Comparison of ENCODE assay signal across 29 cellular contexts in the genomic region with DNA sequence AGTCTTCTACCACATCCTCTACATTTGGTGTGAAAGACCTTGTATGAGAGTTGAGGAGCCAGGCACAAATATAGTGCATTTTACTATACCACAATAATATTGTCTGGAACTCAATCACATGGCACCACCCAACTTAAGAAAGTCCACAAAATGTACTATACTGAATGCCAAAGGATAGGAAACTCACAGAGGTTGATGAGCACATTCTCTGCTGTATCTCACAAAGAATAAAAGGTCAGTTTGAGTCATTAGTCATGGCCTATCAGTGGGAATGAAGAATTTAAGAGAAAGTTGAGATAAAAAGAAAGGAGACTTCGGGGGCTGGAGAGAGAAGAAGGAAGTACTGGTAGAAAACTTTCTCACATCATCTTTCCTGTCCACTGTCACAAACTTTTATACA.
"Had no signal": no experiment of that assay in that cellular context is flagged by ENCODE, and none has a peak within 500 bp of the region (broad histone marks: within the 10 kb centered on the region; RNA-seq: fewer than 3 reads in every experiment).

No MANE protein-coding gene starts in this region.

- H3K36me3 ChIP-seq: breast epithelium, cardiac muscle cell, colonic mucosa had no signal

- H3K4me3 Mint-ChIP-seq: activated CD4-positive, alpha-beta memory T cell treated with anti-CD3 and anti-CD28 coated beads for 36 hours; activated naive CD4-positive, alpha-beta T cell treated with anti-CD3 and anti-CD28 coated beads, Interleukin-2, amount 10 ng/mL, durations not matched to agents 7 days and 5 days; activated naive CD8-positive, alpha-beta T cell treated with anti-CD3 and anti-CD28 coated beads, Interleukin-2, amount 10 ng/mL, durations not matched to agents 7 days and 5 days; activated T-cell treated with anti-CD3 and anti-CD28 coated beads, Interleukin-2, amount 50 U/mL, for 24 hours; activated T-cell treated with anti-CD3 and anti-CD28 coated beads, Interleukin-2, amount 50 U/mL, for 72 hours; brain; T-helper 17 cell; T-helper 2 cell treated with Interferon-gamma antibody and Interleukin-4, amounts not matched to agents 5 μg/mL and 100 μg/mL, for 36 hours; WTC11 had no signal

- H3K4me1 ChIP-seq: breast epithelium, colonic mucosa had no signal

- H3K36me3 Mint-ChIP-seq: activated CD4-positive, alpha-beta memory T cell treated with anti-CD3 and anti-CD28 coated beads for 36 hours; activated naive CD4-positive, alpha-beta T cell treated with anti-CD3 and anti-CD28 coated beads, Interleukin-2, amount 10 ng/mL, durations not matched to agents 7 days and 5 days; activated naive CD4-positive, alpha-beta T cell treated with anti-CD3 and anti-CD28 coated beads, Interleukin-2, amount 50 U/mL, for 72 hours; activated naive CD8-positive, alpha-beta T cell treated with anti-CD3 and anti-CD28 coated beads, Interleukin-2, amount 10 ng/mL, durations not matched to agents 7 days and 5 days; brain; WTC11 had no signal

- H3K27ac ChIP-seq: breast epithelium, cardiac muscle cell, colonic mucosa, VCaP had no signal

- H3K4me1 Mint-ChIP-seq: activated naive CD4-positive, alpha-beta T cell treated with anti-CD3 and anti-CD28 coated beads, Interleukin-2, amount 10 ng/mL, durations not matched to agents 7 days and 5 days; activated naive CD8-positive, alpha-beta T cell treated with anti-CD3 and anti-CD28 coated beads, Interleukin-2, amount 10 ng/mL, durations not matched to agents 7 days and 5 days; brain; T-helper 17 cell; WTC11 had no signal

- H3K4me3 ChIP-seq: breast epithelium, cardiac muscle cell, colonic mucosa had no signal

- DNase-seq: activated CD4-positive, alpha-beta memory T cell treated with anti-CD3 and anti-CD28 coated beads for 36 hours; activated CD4-positive, alpha-beta T cell treated with anti-CD3 and anti-CD28 coated beads for 1 hour; activated CD4-positive, alpha-beta T cell treated with anti-CD3 and anti-CD28 coated beads for 4 hours; activated CD8-positive, alpha-beta memory T cell treated with anti-CD3 and anti-CD28 coated beads, Interleukin-2, amount 50 U/mL, for 48 hours; activated gamma-delta T cell; activated naive CD4-positive, alpha-beta T cell; activated naive CD4-positive, alpha-beta T cell treated with anti-CD3 and anti-CD28 coated beads, Interleukin-2, amount 10 ng/mL, durations not matched to agents 7 days and 5 days; activated naive CD8-positive, alpha-beta T cell treated with anti-CD3 and anti-CD28 coated beads, Interleukin-2, amount 10 ng/mL, durations not matched to agents 7 days and 5 days; activated T-cell treated with anti-CD3 and anti-CD28 coated beads for 4 hours; activated T-cell treated with anti-CD3 and anti-CD28 coated beads, Interleukin-2, amount 50 U/mL, for 24 hours; activated T-cell treated with anti-CD3 and anti-CD28 coated beads, Interleukin-2, amount 50 U/mL, for 72 hours; amygdala; aorta; central memory CD4-positive, alpha-beta T cell; cerebellar nuclear complex; colonic mucosa; effector CD8-positive, alpha-beta T cell; foreskin fibroblast; head of caudate nucleus; T-helper 1 cell; T-helper 17 cell; T1000 had no signal

- H3K27me3 ChIP-seq: breast epithelium, cardiac muscle cell, colonic mucosa had no signal

- H3K9me3 ChIP-seq: breast epithelium, colonic mucosa had no signal

- H3K27ac Mint-ChIP-seq: activated CD4-positive, alpha-beta memory T cell treated with anti-CD3 and anti-CD28 coated beads for 36 hours; activated naive CD4-positive, alpha-beta T cell treated with anti-CD3 and anti-CD28 coated beads, Interleukin-2, amount 10 ng/mL, durations not matched to agents 7 days and 5 days; activated naive CD4-positive, alpha-beta T cell treated with anti-CD3 and anti-CD28 coated beads, Interleukin-2, amount 50 U/mL, for 72 hours; activated naive CD8-positive, alpha-beta T cell treated with anti-CD3 and anti-CD28 coated beads, Interleukin-2, amount 10 ng/mL, durations not matched to agents 7 days and 5 days; activated T-cell treated with anti-CD3 and anti-CD28 coated beads, Interleukin-2, amount 50 U/mL, for 24 hours; activated T-cell treated with anti-CD3 and anti-CD28 coated beads, Interleukin-2, amount 50 U/mL, for 72 hours; T-helper 17 cell; T-helper 2 cell treated with Interferon-gamma antibody and Interleukin-4, amounts not matched to agents 5 μg/mL and 100 μg/mL, for 36 hours; WTC11 had no signal

- H3K9me3 Mint-ChIP-seq: activated CD4-positive, alpha-beta memory T cell treated with anti-CD3 and anti-CD28 coated beads for 36 hours; activated naive CD4-positive, alpha-beta T cell treated with anti-CD3 and anti-CD28 coated beads, Interleukin-2, amount 10 ng/mL, durations not matched to agents 7 days and 5 days; activated naive CD4-positive, alpha-beta T cell treated with anti-CD3 and anti-CD28 coated beads, Interleukin-2, amount 50 U/mL, for 72 hours; activated naive CD8-positive, alpha-beta T cell treated with anti-CD3 and anti-CD28 coated beads, Interleukin-2, amount 10 ng/mL, durations not matched to agents 7 days and 5 days; activated T-cell treated with anti-CD3 and anti-CD28 coated beads, Interleukin-2, amount 50 U/mL, for 24 hours; activated T-cell treated with anti-CD3 and anti-CD28 coated beads, Interleukin-2, amount 50 U/mL, for 72 hours; T-helper 2 cell treated with Interferon-gamma antibody and Interleukin-4, amounts not matched to agents 5 μg/mL and 100 μg/mL, for 36 hours had no signal
